Comparison of ENCODE assay signal across 8 cellular contexts in genomic region chr2:74834806-74835755, GRCh38. TPM values are rescaled to one million over a fixed set of nuclear protein-coding genes. Genes with fewer than 3 reads are reported as not detected.
A peak's percentile ranks its signal among the peaks of the same experiment; 100 is the strongest.
DNase-seq lines count a peak whose midpoint lies in the region; ATAC-seq and TF ChIP-seq lines count a peak whose summit lies in the region.

No MANE protein-coding gene starts in this region.

- peak overlapping the region; percentile 64 for H2AFZ ChIP-seq in OCI-LY7 (ENCODE audit: low read length)

- peaks cover 47% of the 10 kb centered on the region for H3K4me1 Mint-ChIP-seq in CD4-positive, alpha-beta T cell (ENCODE audit: low read depth)

- H3K4me3 Mint-ChIP-seq in CD4-positive, alpha-beta T cell, result peak overlapping the region; percentile 94

- no peaks in the 10 kb centered on the region for H3K27me3 Mint-ChIP-seq in CD4-positive, alpha-beta T cell

- no TSS peak for BruUV-seq in OCI-LY7 (replicated peaks; lab: Mats Ljungman, UMichigan)

- peak overlapping the region; percentile 27 for H3K27ac ChIP-seq in CD4-positive, alpha-beta T cell (ENCODE audit: low read depth, low read length)
- H3K27ac ChIP-seq in OCI-LY7 (ENCODE audit: low read depth, low read length, poor library complexity, severe bottlenecking), result peak overlapping the region; percentile 69
- peak overlapping the region; percentile 21 to 70 for H3K27ac ChIP-seq in ovary
- H3K27ac ChIP-seq in upper lobe of right lung, result peak overlapping the region; percentile 86

- no peaks in the 10 kb centered on the region for H3K27me3 ChIP-seq in CD4-positive, alpha-beta T cell (ENCODE audit: control insufficient read depth, insufficient read depth, low read length)
- H3K27me3 ChIP-seq in ovary (no peaks in the 10 kb centered on the region), upper lobe of right lung (no peaks in the 10 kb centered on the region)

- DNase-seq in CD4-positive, alpha-beta T cell, result peak in 9 of 10 experiments; percentile 33 to 66 (median 41)
- DNase-seq in GM19240 (ENCODE audit: insufficient read length, low spot score), result peak; percentile 49
- DNase-seq in OCI-LY7 (ENCODE audit: low spot score), result peak; percentile 82
- peak; percentile 64 for DNase-seq in activated T-cell treated with anti-CD3 and anti-CD28 coated beads, Interleukin-2, amount 50 U/mL, for 1 hour
- peak; percentile 54 for DNase-seq in fibroblast of the aortic adventitia (ENCODE audit: low read depth)
- peak; percentile 42 to 69 (median 49) for DNase-seq in ovary
- peak; percentile 88 for DNase-seq in upper lobe of right lung

- H3K36me3 Mint-ChIP-seq in CD4-positive, alpha-beta T cell (ENCODE audit: low read depth), result no peaks in the 10 kb centered on the region

- no peaks in the 10 kb centered on the region for H3K9me3 ChIP-seq in CD4-positive, alpha-beta T cell (ENCODE audit: control insufficient read depth, low read length)
- no peaks in the 10 kb centered on the region for H3K9me3 ChIP-seq in OCI-LY7 (ENCODE audit: low read length)
- no peaks in the 10 kb centered on the region for H3K9me3 ChIP-seq in ovary
- H3K9me3 ChIP-seq in upper lobe of right lung, result no peaks in the 10 kb centered on the region

- TF ChIP-seq POLR2A in ovary (IDR thresholded peaks at IDR 0.05), result no peak

- H3K4me1 ChIP-seq in OCI-LY7 (ENCODE audit: insufficient read depth, low read length, poor library complexity, severe bottlenecking), result peaks cover 25% of the 10 kb centered on the region
- peaks cover 6% of the 10 kb centered on the region for H3K4me1 ChIP-seq in ovary (ENCODE audit: insufficient read depth)
- peaks cover 11% of the 10 kb centered on the region for H3K4me1 ChIP-seq in upper lobe of right lung

- TF ChIP-seq EP300 in ovary (IDR thresholded peaks at IDR 0.05), result no peak

- no peak for TF ChIP-seq CTCF in CD4-positive, alpha-beta T cell (IDR thresholded peaks at IDR 0.05)
- no peak for TF ChIP-seq CTCF in OCI-LY7 (conservative IDR thresholded peaks at IDR 0.05; ENCODE audit: low read length)
- no peak for TF ChIP-seq CTCF in fibroblast of the aortic adventitia (IDR thresholded peaks at IDR 0.05; ENCODE audit: insufficient read depth, low read length)
- TF ChIP-seq CTCF in ovary (IDR thresholded peaks at IDR 0.05), result no peak
- no peak for TF ChIP-seq CTCF in upper lobe of right lung (IDR thresholded peaks at IDR 0.05)

- peaks cover 20% of the 10 kb centered on the region; the same call in 1 of the 2 replicates for H4K20me1 ChIP-seq in OCI-LY7 (ENCODE audit: insufficient read depth, low read length)

- WGBS in ovary, 3 donors, result 0 to 1% (median 0%) methylated on average over 55 to 85 of the region's 85 CpGs

- H3K36me3 ChIP-seq in OCI-LY7 (ENCODE audit: insufficient read depth, low read length), result peaks cover 18% of the 10 kb centered on the region
- no peaks in the 10 kb centered on the region for H3K36me3 ChIP-seq in ovary
- no peaks in the 10 kb centered on the region for H3K36me3 ChIP-seq in upper lobe of right lung

- POLR2A ChIA-PET in CD4-positive, alpha-beta T cell (lab: Charles Lee), result interaction anchor here (0.8 to 9.4 kb wide), 12 partner anchors 9 to 377 kb away, joined by 3 to 169 read pairs (median 4); partner anchors contain the start of genes SEMA4F and WBP1
- POLR2A ChIA-PET in OCI-LY7 (lab: Charles Lee), result interaction anchor here (0.6 to 4.3 kb wide), 8 partner anchors 10 to 1320 kb away, joined by 3 to 43 read pairs (median 4); no protein-coding TSS in a partner anchor

- ATAC-seq in CD4-positive, alpha-beta T cell (ENCODE audit: poor library complexity), result peak; percentile 47
- ATAC-seq in HG03378 (IDR thresholded peaks at IDR 0.05; ENCODE audit: unreplicated experiment) (peak; percentile 40), upper lobe of right lung (peak; percentile 58)

- no peaks in the 10 kb centered on the region for H3K9me2 ChIP-seq in OCI-LY7 (ENCODE audit: insufficient read depth, low read length)

- H3K4me2 ChIP-seq in OCI-LY7 (ENCODE audit: low read length), result peak overlapping the region; percentile 91

- CTCF ChIA-PET in CD4-positive, alpha-beta T cell (lab: Charles Lee), result interaction anchor here (2.3 to 3.7 kb wide), 2 partner anchors 14 to 120 kb away, joined by 7 to 35 read pairs; no protein-coding TSS in a partner anchor
- CTCF ChIA-PET in OCI-LY7 (lab: Charles Lee; ENCODE audit: unreplicated experiment), result interaction anchor here (0.6 to 0.8 kb wide), 3 partner anchors 14 to 169 kb away, joined by 3 to 4 read pairs (median 3); no protein-coding TSS in a partner anchor

- H3K27ac Mint-ChIP-seq in CD4-positive, alpha-beta T cell, result peak overlapping the region; percentile 84

- no peaks in the 10 kb centered on the region for H3K9me3 Mint-ChIP-seq in CD4-positive, alpha-beta T cell

- peaks cover 46% of the 10 kb centered on the region for H3K79me2 ChIP-seq in OCI-LY7 (ENCODE audit: insufficient read depth, low read depth, low read length)

- H3K4me3 ChIP-seq in OCI-LY7 (ENCODE audit: low read depth, low read length, poor library complexity, severe bottlenecking) (peak overlapping the region; percentile 85), fibroblast of the aortic adventitia (ENCODE audit: low read depth, low read length) (peak overlapping the region; percentile 88), ovary (peak overlapping the region; percentile 65), upper lobe of right lung (peak overlapping the region; percentile 77)

- intact Hi-C loops in CD4-positive, alpha-beta T cell (cut with DNase I, micrococcal nuclease), result loop anchor here in 1 of 2 experiments (5.0 to 10.0 kb wide), 4 partner anchors 118 to 1723 kb away; partner anchors contain the start of genes MRPL19, RAB11FIP5 and SEMA4F
- intact Hi-C loops in OCI-LY7 (cut with micrococcal nuclease; ENCODE audit: unreplicated experiment), result loop anchor here (2.0 to 5.0 kb wide), 2 partner anchors 124 to 812 kb away; partner anchors contain the start of genes MRPL19 and POLE4
- intact Hi-C loops in ovary (cut with DNase I), result loop anchor here in 2 of 4 donors (2.0 to 5.0 kb wide), 2 partner anchors 40 to 118 kb away; no protein-coding TSS in a partner anchor
- intact Hi-C loops in upper lobe of right lung (cut with DNase I), result no loop called here

RNA-seq across cellular contexts. Expression of gene HK2, which starts 1.2 kb away (rescaled TPM):
- total RNA-seq in CD4-positive, alpha-beta T cell, result 1 to 10 TPM; 7.7 to 8.9 TPM
- total RNA-seq in OCI-LY7 (2014; rRNA removed; shearing (Covaris generic)), result 8.6 and 11.8 TPM in 2 replicates
- 30.2 and 50.5 TPM in 2 replicates for total RNA-seq in OCI-LY7 (2022)
- total RNA-seq in fibroblast of the aortic adventitia (ENCODE audit: low replicate concordance), result 20.0 and 35.4 TPM in 2 replicates
- 10 to 100 TPM; 11.8 to 39.4 (median 28.9) TPM for total RNA-seq in ovary
- polyA plus RNA-seq in ovary, result 10 to 100 TPM; 19.0 to 46.7 TPM
- 77.1 TPM for total RNA-seq in upper lobe of right lung

Comparison
In these comparisons a context has a peak if more than half of its experiments do, and no peak if none do; other contexts are left out.
1. Peak in every context shown above with its lines: DNase-seq, ATAC-seq, H3K4me3 ChIP-seq and H3K27ac ChIP-seq.
2. H3K27ac ChIP-seq: peak in every context shown above with its lines; median percentile 86 in upper lobe of right lung; 69 in OCI-LY7; 46 in ovary; 27 in CD4-positive, alpha-beta T cell.